1 cellular context compared by ENCODE assay signal in genomic region chr22:19876314-19876940, GRCh38.
TF ChIP-seq lines count a peak whose summit lies in the region.

No MANE protein-coding gene starts in this region.

TF ChIP-seq in GM23338, 12 proteins besides CTCF, POLR2A, EP300 and RAD21 (continued from another document):
- TF ChIP-seq, protein P1, sequence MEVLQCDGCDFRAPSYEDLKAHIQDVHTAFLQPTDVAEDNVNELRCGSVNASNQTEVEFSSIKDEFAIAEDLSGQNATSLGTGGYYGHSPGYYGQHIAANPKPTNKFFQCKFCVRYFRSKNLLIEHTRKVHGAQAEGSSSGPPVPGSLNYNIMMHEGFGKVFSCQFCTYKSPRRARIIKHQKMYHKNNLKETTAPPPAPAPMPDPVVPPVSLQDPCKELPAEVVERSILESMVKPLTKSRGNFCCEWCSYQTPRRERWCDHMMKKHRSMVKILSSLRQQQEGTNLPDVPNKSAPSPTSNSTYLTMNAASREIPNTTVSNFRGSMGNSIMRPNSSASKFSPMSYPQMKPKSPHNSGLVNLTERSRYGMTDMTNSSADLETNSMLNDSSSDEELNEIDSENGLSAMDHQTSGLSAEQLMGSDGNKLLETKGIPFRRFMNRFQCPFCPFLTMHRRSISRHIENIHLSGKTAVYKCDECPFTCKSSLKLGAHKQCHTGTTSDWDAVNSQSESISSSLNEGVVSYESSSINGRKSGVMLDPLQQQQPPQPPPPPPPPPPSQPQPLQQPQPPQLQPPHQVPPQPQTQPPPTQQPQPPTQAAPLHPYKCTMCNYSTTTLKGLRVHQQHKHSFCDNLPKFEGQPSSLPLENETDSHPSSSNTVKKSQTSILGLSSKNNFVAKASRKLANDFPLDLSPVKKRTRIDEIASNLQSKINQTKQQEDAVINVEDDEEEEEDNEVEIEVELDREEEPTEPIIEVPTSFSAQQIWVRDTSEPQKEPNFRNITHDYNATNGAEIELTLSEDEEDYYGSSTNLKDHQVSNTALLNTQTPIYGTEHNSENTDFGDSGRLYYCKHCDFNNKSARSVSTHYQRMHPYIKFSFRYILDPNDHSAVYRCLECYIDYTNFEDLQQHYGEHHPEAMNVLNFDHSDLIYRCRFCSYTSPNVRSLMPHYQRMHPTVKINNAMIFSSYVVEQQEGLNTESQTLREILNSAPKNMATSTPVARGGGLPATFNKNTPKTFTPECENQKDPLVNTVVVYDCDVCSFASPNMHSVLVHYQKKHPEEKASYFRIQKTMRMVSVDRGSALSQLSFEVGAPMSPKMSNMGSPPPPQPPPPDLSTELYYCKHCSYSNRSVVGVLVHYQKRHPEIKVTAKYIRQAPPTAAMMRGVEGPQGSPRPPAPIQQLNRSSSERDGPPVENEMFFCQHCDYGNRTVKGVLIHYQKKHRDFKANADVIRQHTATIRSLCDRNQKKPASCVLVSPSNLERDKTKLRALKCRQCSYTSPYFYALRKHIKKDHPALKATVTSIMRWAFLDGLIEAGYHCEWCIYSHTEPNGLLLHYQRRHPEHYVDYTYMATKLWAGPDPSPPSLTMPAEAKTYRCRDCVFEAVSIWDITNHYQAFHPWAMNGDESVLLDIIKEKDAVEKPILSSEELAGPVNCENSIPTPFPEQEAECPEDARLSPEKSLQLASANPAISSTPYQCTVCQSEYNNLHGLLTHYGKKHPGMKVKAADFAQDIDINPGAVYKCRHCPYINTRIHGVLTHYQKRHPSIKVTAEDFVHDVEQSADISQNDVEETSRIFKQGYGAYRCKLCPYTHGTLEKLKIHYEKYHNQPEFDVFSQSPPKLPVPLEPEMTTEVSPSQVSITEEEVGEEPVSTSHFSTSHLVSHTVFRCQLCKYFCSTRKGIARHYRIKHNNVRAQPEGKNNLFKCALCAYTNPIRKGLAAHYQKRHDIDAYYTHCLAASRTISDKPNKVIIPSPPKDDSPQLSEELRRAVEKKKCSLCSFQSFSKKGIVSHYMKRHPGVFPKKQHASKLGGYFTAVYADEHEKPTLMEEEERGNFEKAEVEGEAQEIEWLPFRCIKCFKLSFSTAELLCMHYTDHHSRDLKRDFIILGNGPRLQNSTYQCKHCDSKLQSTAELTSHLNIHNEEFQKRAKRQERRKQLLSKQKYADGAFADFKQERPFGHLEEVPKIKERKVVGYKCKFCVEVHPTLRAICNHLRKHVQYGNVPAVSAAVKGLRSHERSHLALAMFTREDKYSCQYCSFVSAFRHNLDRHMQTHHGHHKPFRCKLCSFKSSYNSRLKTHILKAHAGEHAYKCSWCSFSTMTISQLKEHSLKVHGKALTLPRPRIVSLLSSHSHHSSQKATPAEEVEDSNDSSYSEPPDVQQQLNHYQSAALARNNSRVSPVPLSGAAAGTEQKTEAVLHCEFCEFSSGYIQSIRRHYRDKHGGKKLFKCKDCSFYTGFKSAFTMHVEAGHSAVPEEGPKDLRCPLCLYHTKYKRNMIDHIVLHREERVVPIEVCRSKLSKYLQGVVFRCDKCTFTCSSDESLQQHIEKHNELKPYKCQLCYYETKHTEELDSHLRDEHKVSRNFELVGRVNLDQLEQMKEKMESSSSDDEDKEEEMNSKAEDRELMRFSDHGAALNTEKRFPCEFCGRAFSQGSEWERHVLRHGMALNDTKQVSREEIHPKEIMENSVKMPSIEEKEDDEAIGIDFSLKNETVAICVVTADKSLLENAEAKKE (CRISPR knock-in tag; IDR thresholded peaks at IDR 0.05) = no peak
- TF ChIP-seq JUNB (IDR thresholded peaks at IDR 0.05; ENCODE audit: unreplicated experiment) (no peak), NANOG (IDR thresholded peaks at IDR 0.05; ENCODE audit: borderline replicate concordance) (no peak), STAT1 (IDR thresholded peaks at IDR 0.05; ENCODE audit: unreplicated experiment) (no peak), EZH2 (IDR thresholded peaks at IDR 0.05; ENCODE audit: low read depth, unreplicated experiment) (no peak), ZNF331 (CRISPR knock-in tag; IDR thresholded peaks at IDR 0.05; ENCODE audit: low read depth) (no peak), EZH2phosphoT487 (IDR thresholded peaks at IDR 0.05; ENCODE audit: unreplicated experiment) (no peak), POLR2AphosphoS5 (IDR thresholded peaks at IDR 0.05; ENCODE audit: low read depth) (no peak)
- TF ChIP-seq, protein P2, sequence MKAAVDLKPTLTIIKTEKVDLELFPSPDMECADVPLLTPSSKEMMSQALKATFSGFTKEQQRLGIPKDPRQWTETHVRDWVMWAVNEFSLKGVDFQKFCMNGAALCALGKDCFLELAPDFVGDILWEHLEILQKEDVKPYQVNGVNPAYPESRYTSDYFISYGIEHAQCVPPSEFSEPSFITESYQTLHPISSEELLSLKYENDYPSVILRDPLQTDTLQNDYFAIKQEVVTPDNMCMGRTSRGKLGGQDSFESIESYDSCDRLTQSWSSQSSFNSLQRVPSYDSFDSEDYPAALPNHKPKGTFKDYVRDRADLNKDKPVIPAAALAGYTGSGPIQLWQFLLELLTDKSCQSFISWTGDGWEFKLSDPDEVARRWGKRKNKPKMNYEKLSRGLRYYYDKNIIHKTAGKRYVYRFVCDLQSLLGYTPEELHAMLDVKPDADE (IDR thresholded peaks at IDR 0.05) = no peak
